ENCODE assay signal across 1 cellular context in the genomic region with DNA sequence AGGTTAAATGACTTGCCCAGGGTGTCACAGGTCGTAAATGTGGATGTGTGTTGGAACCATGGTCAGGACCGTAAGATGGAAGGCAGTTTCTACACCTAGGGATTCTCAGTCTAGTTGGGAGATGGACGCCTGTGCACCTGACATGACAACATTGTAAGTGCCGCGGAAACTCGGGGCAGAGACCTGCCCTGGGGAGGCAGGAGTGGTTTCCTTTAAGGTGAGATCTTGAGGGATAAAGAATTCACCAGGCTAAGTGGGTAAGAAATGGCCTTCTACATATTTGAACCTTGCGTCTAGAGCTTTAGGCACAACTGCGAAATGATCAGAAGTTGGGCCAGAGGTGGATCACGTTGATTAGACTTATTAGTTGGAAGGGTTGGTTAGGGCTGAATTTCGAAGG.
TF ChIP-seq lines count a peak whose summit lies in the region.

No MANE protein-coding gene starts in this region.

TF ChIP-seq in K562, 482 proteins besides CTCF, POLR2A, EP300 and RAD21:
- TF ChIP-seq GATAD2B (IDR thresholded peaks at IDR 0.05; ENCODE audit: borderline replicate concordance) (no peak), MIER1 (IDR thresholded peaks at IDR 0.05; ENCODE audit: low read depth) (no peak), POLR2G (IDR thresholded peaks at IDR 0.05; ENCODE audit: low read depth, low read length) (no peak), MYNN (IDR thresholded peaks at IDR 0.05) (no peak), MYNN (CRISPR knock-in tag; IDR thresholded peaks at IDR 0.05) (no peak), ZNF23 (CRISPR knock-in tag; IDR thresholded peaks at IDR 0.05) (no peak), DPF2 (IDR thresholded peaks at IDR 0.05) (no peak), KLF10 (CRISPR knock-in tag; IDR thresholded peaks at IDR 0.05) (no peak), ZNF407 (IDR thresholded peaks at IDR 0.05; ENCODE audit: low read depth) (no peak), NRF1 (conservative IDR thresholded peaks at IDR 0.05 in 1 of 2, IDR thresholded peaks at IDR 0.05 in 1 of 2) (no peak), RBM22 (IDR thresholded peaks at IDR 0.05; ENCODE audit: low read depth, low read length, poor library complexity, severe bottlenecking) (no peak), HCFC1 (IDR thresholded peaks at IDR 0.05; ENCODE audit: low read depth, low read length) (no peak), NR4A1 (CRISPR knock-in tag; IDR thresholded peaks at IDR 0.05) (no peak), NR4A1 (tag; IDR thresholded peaks at IDR 0.05) (no peak), ZNF239 (CRISPR knock-in tag; IDR thresholded peaks at IDR 0.05) (no peak), PML (IDR thresholded peaks at IDR 0.05; ENCODE audit: low read length) (no peak)
- TF ChIP-seq, protein P1, sequence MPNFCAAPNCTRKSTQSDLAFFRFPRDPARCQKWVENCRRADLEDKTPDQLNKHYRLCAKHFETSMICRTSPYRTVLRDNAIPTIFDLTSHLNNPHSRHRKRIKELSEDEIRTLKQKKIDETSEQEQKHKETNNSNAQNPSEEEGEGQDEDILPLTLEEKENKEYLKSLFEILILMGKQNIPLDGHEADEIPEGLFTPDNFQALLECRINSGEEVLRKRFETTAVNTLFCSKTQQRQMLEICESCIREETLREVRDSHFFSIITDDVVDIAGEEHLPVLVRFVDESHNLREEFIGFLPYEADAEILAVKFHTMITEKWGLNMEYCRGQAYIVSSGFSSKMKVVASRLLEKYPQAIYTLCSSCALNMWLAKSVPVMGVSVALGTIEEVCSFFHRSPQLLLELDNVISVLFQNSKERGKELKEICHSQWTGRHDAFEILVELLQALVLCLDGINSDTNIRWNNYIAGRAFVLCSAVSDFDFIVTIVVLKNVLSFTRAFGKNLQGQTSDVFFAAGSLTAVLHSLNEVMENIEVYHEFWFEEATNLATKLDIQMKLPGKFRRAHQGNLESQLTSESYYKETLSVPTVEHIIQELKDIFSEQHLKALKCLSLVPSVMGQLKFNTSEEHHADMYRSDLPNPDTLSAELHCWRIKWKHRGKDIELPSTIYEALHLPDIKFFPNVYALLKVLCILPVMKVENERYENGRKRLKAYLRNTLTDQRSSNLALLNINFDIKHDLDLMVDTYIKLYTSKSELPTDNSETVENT (CRISPR knock-in tag; IDR thresholded peaks at IDR 0.05) = no peak
TF ChIP-seq in K562: peak in this region for 0.
